2 cellular contexts compared by ENCODE assay signal in the genomic region with DNA sequence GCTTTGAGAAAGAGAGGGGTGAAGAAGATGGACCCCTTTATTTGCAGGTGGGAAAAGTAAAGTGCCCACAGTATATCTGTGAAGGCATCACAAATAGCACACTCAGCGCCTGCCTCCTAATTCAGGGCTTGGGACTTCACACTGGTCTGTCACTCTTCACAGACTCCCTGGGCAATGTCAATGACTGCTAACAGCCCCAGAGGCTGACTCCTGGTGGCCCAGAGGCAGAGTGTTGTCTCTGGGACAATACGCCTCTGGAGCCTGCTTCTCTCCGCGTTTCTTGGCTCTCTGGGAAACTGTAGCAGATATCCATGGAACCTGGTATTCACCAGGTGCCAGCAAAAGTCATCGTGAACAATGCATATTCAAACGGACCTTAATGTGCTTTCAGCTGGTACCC.
TF ChIP-seq lines count a peak whose summit lies in the region.

No MANE protein-coding gene starts in this region.

TF ChIP-seq in HCT116, 20 proteins besides CTCF, POLR2A, EP300 and RAD21 (continued from another document):
- TF ChIP-seq POLR2AphosphoS5 (IDR thresholded peaks at IDR 0.05; ENCODE audit: low read depth, low read length) (no peak), TCF7L2 (IDR thresholded peaks at IDR 0.05; ENCODE audit: borderline replicate concordance, extremely low read depth, insufficient read depth, insufficient read length) (no peak), SRF (IDR thresholded peaks at IDR 0.05; ENCODE audit: low read depth) (no peak), CBX3 (IDR thresholded peaks at IDR 0.05; ENCODE audit: low read depth) (no peak), FOSL1 (IDR thresholded peaks at IDR 0.05; ENCODE audit: low read depth) (no peak), JUND (IDR thresholded peaks at IDR 0.05) (no peak)
- TF ChIP-seq, protein P1, sequence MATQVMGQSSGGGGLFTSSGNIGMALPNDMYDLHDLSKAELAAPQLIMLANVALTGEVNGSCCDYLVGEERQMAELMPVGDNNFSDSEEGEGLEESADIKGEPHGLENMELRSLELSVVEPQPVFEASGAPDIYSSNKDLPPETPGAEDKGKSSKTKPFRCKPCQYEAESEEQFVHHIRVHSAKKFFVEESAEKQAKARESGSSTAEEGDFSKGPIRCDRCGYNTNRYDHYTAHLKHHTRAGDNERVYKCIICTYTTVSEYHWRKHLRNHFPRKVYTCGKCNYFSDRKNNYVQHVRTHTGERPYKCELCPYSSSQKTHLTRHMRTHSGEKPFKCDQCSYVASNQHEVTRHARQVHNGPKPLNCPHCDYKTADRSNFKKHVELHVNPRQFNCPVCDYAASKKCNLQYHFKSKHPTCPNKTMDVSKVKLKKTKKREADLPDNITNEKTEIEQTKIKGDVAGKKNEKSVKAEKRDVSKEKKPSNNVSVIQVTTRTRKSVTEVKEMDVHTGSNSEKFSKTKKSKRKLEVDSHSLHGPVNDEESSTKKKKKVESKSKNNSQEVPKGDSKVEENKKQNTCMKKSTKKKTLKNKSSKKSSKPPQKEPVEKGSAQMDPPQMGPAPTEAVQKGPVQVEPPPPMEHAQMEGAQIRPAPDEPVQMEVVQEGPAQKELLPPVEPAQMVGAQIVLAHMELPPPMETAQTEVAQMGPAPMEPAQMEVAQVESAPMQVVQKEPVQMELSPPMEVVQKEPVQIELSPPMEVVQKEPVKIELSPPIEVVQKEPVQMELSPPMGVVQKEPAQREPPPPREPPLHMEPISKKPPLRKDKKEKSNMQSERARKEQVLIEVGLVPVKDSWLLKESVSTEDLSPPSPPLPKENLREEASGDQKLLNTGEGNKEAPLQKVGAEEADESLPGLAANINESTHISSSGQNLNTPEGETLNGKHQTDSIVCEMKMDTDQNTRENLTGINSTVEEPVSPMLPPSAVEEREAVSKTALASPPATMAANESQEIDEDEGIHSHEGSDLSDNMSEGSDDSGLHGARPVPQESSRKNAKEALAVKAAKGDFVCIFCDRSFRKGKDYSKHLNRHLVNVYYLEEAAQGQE (IDR thresholded peaks at IDR 0.05; ENCODE audit: low read depth) = no peak
- TF ChIP-seq, protein P2, sequence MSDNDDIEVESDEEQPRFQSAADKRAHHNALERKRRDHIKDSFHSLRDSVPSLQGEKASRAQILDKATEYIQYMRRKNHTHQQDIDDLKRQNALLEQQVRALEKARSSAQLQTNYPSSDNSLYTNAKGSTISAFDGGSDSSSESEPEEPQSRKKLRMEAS (IDR thresholded peaks at IDR 0.05) = no peak

TF ChIP-seq in WTC11, 78 proteins besides CTCF, POLR2A, EP300 and RAD21 (continued from another document):
- TF ChIP-seq ZNF425 (CRISPR knock-in tag; conservative IDR thresholded peaks at IDR 0.05) (no peak), NFATC4 (CRISPR knock-in tag; IDR thresholded peaks at IDR 0.05) (no peak), EMX1 (CRISPR knock-in tag; IDR thresholded peaks at IDR 0.05) (no peak)
